16 cellular contexts compared by ENCODE assay signal in genomic region chr12:115857923-115858322, GRCh38.
DNase-seq lines count a peak whose midpoint lies in the region; ATAC-seq and TF ChIP-seq lines count a peak whose summit lies in the region.
"Had no signal": no experiment of that assay in that cellular context is flagged by ENCODE, and none has a peak within 500 bp of the region (broad histone marks: within the 10 kb centered on the region; RNA-seq: fewer than 3 reads in every experiment).

No MANE protein-coding gene starts in this region.

- H2BK5ac ChIP-seq in trophoblast cell (ENCODE audit: low read depth, low read length, poor library complexity): no peak overlapping the region

- no peak overlapping the region for H3K4me2 ChIP-seq in trophoblast cell (ENCODE audit: low read length)
- H3K4me2 ChIP-seq: PC-9 had no signal

- H3K79me1 ChIP-seq in trophoblast cell (ENCODE audit: low read length): no peaks in the 10 kb centered on the region

- no peak overlapping the region for H2BK12ac ChIP-seq in trophoblast cell (ENCODE audit: low read length)

- no peak overlapping the region for H3K23ac ChIP-seq in trophoblast cell (ENCODE audit: low read length)

- no peaks in the 10 kb centered on the region for H3K36me3 ChIP-seq in left ventricle myocardium inferior
- no peaks in the 10 kb centered on the region for H3K36me3 ChIP-seq in trophoblast cell (ENCODE audit: control insufficient read depth in 1 of 2, insufficient read depth in 2 of 2, low read length in 2 of 2)

- no CpG with 5 or more reads among the region's 3 CpGs for WGBS in trophoblast cell (ENCODE audit: extremely low coverage, insufficient coverage, insufficient read length)

- H3K4me3 ChIP-seq in left ventricle myocardium inferior: no peak overlapping the region
- no peak overlapping the region for H3K4me3 ChIP-seq in trophoblast cell (ENCODE audit: low read depth, low read length)
- H3K4me3 ChIP-seq: PC-9 had no signal

- no peak overlapping the region for H3K18ac ChIP-seq in trophoblast cell (ENCODE audit: low read length)

- intact Hi-C loops in Right ventricle myocardium superior (cut with DNase I): no loop called here
- intact Hi-C loops in cardiac septum (cut with DNase I): no loop called here
- intact Hi-C loops in left ventricle myocardium inferior (cut with micrococcal nuclease): no loop called here

- H4K8ac ChIP-seq in trophoblast cell (ENCODE audit: low read depth, low read length): no peak overlapping the region

- H3K9ac ChIP-seq in trophoblast cell (ENCODE audit: low read length): no peak overlapping the region

- no peaks in the 10 kb centered on the region for H3K79me2 ChIP-seq in trophoblast cell (ENCODE audit: control insufficient read depth, insufficient read depth, low read length, poor library complexity)

- peak; percentile 88 for ATAC-seq in Right ventricle myocardium superior (ENCODE audit: poor library complexity)
- no peak for ATAC-seq in GM18502 (IDR thresholded peaks at IDR 0.05; ENCODE audit: poor library complexity, unreplicated experiment)

- H3K27me3 ChIP-seq in left ventricle myocardium inferior (ENCODE audit: low read depth) (peaks cover 8% of the 10 kb centered on the region), trophoblast cell (ENCODE audit: insufficient read depth, low read length) (no peaks in the 10 kb centered on the region)

- no peak overlapping the region for H2AFZ ChIP-seq in trophoblast cell (ENCODE audit: insufficient read depth, low read length, poor library complexity)
- H2AFZ ChIP-seq: PC-9 had no signal

- H3K27ac ChIP-seq in left ventricle myocardium inferior (replicated peaks): peak overlapping the region; percentile 46
- H3K27ac ChIP-seq in trophoblast cell (ENCODE audit: low read depth, low read length): no peak overlapping the region
- H3K27ac ChIP-seq: PC-9 had no signal

- H2BK120ac ChIP-seq in trophoblast cell (ENCODE audit: insufficient read depth, low read length, poor library complexity): no peak overlapping the region

- H3K14ac ChIP-seq in trophoblast cell (ENCODE audit: low read length): no peak overlapping the region

- peak overlapping the region; percentile 28 for H4K91ac ChIP-seq in trophoblast cell (ENCODE audit: low read depth, low read length)

- H3K9me3 ChIP-seq in left ventricle myocardium inferior (replicated peaks): no peaks in the 10 kb centered on the region
- no peaks in the 10 kb centered on the region for H3K9me3 ChIP-seq in trophoblast cell (ENCODE audit: insufficient read depth, low read depth, low read length)

- H2AK5ac ChIP-seq in trophoblast cell (ENCODE audit: low read length): peak overlapping the region; percentile 71

- H4K12ac ChIP-seq in trophoblast cell (ENCODE audit: low read depth, low read length): no peak overlapping the region

- TF ChIP-seq CTCF in left ventricle myocardium inferior (IDR thresholded peaks at IDR 0.05; ENCODE audit: borderline replicate concordance): no peak

- DNase-seq in Right ventricle myocardium superior (peak; percentile 62), cardiac septum (ENCODE audit: low spot score) (no peak), left ventricle myocardium inferior (peak; percentile 59), trophoblast cell (no peak), NCI-H748 (lab: John Stamatoyannopoulos, UW; ENCODE audit: unreplicated experiment) (no peak), occipital lobe (lab: John Stamatoyannopoulos, UW) (no peak), NCI-H1436 (lab: John Stamatoyannopoulos, UW) (no peak)
- DNase-seq: CD8-positive, alpha-beta memory T cell; DMS79 treated with DMSO at 0.1 percent for 48 hours; KBM-7; NCI-H1436 treated with DMSO at 0.1 percent for 48 hours; NCI-H2029 treated with DMSO at 0.1 percent for 48 hours; NCI-H2171 treated with DMSO at 0.1 percent for 48 hours; NCI-H510A; PC-9 had no signal

- H3K4ac ChIP-seq in trophoblast cell (ENCODE audit: low read depth, low read length): no peak overlapping the region

- peaks cover 21% of the 10 kb centered on the region for H3K4me1 ChIP-seq in left ventricle myocardium inferior
- H3K4me1 ChIP-seq in trophoblast cell (ENCODE audit: control insufficient read depth in 1 of 2, insufficient read depth in 2 of 2, low read length in 2 of 2): no peaks in the 10 kb centered on the region

Comparison
In these comparisons a context has a peak if more than half of its experiments do, and no peak if none do; other contexts are left out.
1. DNase-seq: peak in Right ventricle myocardium superior (single experiment) and left ventricle myocardium inferior (single experiment); none in cardiac septum (single experiment), trophoblast cell (0 of 2), NCI-H748 (single experiment), occipital lobe (single experiment) and NCI-H1436 (single experiment).